Comparison of ENCODE assay signal across 8 cellular contexts in the genomic region with DNA sequence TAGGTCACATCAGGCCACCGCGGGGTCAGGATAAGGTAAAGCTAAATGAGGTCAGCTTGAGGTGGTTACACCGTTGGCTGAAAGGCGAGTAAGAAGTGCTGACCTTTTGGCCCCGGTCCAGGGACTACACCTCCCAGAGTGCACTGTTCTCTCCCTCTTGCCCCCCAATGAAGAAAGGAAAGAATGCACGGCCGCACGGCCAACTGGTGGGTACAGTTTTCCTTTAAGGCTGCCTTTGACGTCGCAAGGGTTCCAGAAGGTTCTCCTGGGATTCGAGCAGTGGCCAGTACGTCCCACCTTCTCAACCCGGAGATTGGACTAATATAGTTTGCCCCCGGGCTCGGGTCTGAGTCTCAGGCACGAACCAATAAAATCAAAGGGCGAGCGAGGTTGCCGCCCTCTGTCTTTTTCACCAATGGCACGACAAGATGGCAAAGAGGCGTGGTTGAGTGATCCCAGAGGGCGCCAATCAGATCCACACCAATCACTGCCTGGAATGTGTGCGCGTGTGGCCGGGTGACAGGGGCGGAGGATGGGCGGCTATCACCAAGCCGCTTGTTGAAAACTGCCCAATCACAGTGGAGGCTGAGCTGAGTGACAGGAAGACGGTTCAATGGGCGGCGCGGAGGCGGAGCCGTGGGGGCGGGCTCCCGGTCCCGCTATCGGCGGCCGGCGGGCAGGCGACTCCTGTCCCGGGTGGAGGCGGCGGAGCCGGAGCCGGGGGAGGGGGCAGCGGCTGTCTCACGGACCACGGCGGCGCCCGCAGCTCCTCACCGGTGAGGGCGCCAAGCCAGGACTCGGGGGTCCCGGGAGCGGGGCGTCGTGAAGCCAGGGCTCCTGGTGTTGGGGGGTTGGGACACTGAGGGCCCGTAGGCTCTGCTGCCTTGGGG. TPM values are rescaled to one million over a fixed set of nuclear protein-coding genes. Genes with fewer than 3 reads are reported as not detected.
DNase-seq lines count a peak whose midpoint lies in the region; ATAC-seq lines count a peak whose summit lies in the region.

A gene (plus strand): TSS at position 690 of the 890 bp plus-strand sequence. CDS start 886 bp downstream, outside the sequence.

- peak within 1 kb of the TSS; percentile 55 to 94 (median 88) for H3K27ac Mint-ChIP-seq in IgD-negative memory B cell

- H3K27me3 ChIP-seq in mononuclear cell (ENCODE audit: insufficient read depth, low read length): no peaks in the 10 kb centered on the region

- DNase-seq in DMS153 (lab: John Stamatoyannopoulos, UW) (peak; percentile 99), OCI-M1 (lab: John Stamatoyannopoulos, UW) (peak; percentile 98), epithelial cell of prostate (ENCODE audit: low read depth, low spot score) (peak; percentile 98)
- DNase-seq in activated T-cell treated with anti-CD3 and anti-CD28 coated beads, Interleukin-2, amount 50 U/mL, for 1 hour: peak; percentile 97
- peak; percentile 92 to 95 for DNase-seq in stimulated activated CD8-positive, alpha-beta memory T cell treated with anti-CD3 and anti-CD28 coated beads, Interleukin-2, amount 100 ng/mL, for 48 hours (ENCODE audit: low read depth in 2 of 2)

- peak within 1 kb of the TSS; percentile 80 for H3K4me3 ChIP-seq in mononuclear cell (ENCODE audit: low read length)

- H3K4me1 ChIP-seq in mononuclear cell (ENCODE audit: insufficient read depth, low read length): peaks cover 40% of the 10 kb centered on the region

- H3K27me3 Mint-ChIP-seq in IgD-negative memory B cell: peaks cover 2% of the 10 kb centered on the region

- H3K36me3 Mint-ChIP-seq in IgD-negative memory B cell: peaks cover 1% of the 10 kb centered on the region

- H3K27ac ChIP-seq in epithelial cell of prostate: peak within 1 kb of the TSS; percentile 86

- H3K9me3 Mint-ChIP-seq in IgD-negative memory B cell: no peaks in the 10 kb centered on the region

- H3K4me1 Mint-ChIP-seq in IgD-negative memory B cell: peaks cover 16 to 40% (median 29%) of the 10 kb centered on the region in 3 donors

- peak; percentile 90 for ATAC-seq in GM21576 (IDR thresholded peaks at IDR 0.05; ENCODE audit: unreplicated experiment)

- peak within 1 kb of the TSS; percentile 81 to 98 (median 96) for H3K4me3 Mint-ChIP-seq in IgD-negative memory B cell

- no peaks in the 10 kb centered on the region for H3K9me3 ChIP-seq in mononuclear cell (ENCODE audit: low read depth, low read length)

RNA-seq across cellular contexts. Expression of the gene that starts here (rescaled TPM):
- 0.75 TPM for polyA plus RNA-seq in IgD-negative memory B cell
- total RNA-seq in mononuclear cell: 1.2 TPM

Comparison
In these comparisons a context has a peak if more than half of its experiments do, and no peak if none do; other contexts are left out.
1. Peak in every context shown above with its lines: DNase-seq, ATAC-seq, H3K4me3 ChIP-seq and H3K27ac ChIP-seq.